10 cellular contexts compared by ENCODE assay signal in genomic region chr1:153357853-153358690, GRCh38. TPM values are rescaled to one million over a fixed set of nuclear protein-coding genes. Genes with fewer than 3 reads are reported as not detected.
A peak's percentile ranks its signal among the peaks of the same experiment; 100 is the strongest.
DNase-seq lines count a peak whose midpoint lies in the region; ATAC-seq, FAIRE-seq and TF ChIP-seq lines count a peak whose summit lies in the region.
"Had no signal": no experiment of that assay in that cellular context is flagged by ENCODE, and none has a peak within 500 bp of the region (broad histone marks: within the 10 kb centered on the region; RNA-seq: fewer than 3 reads in every experiment).

Gene S100A9, plus strand, starts transcription at chr1:153357854. Its CDS starts 430 bp downstream, at chr1:153358284.

- H3F3A ChIP-seq in PC-3 (ENCODE audit: low read length, unreplicated experiment) = peaks cover 4% of the 10 kb centered on the region

- WGBS in A549 (ENCODE audit: missing lambda C conversion rate) = 64% methylated on average over 11 of the region's 11 CpGs

- TSS peak; percentile 93 for BruUV-seq in PC-3 (replicated peaks; lab: Mats Ljungman, UMichigan)

- POLR2A ChIA-PET in A549 (lab: Yijun Ruan, JAX) (interaction anchor here (1.2 kb wide), 1 partner anchor 632 kb away, joined by 3 read pairs; the partner anchor contains the start of gene RPS27), PC-3 (lab: Charles Lee; ENCODE audit: unreplicated experiment) (interaction anchor here (0.5 kb wide), 1 partner anchor 247 kb away, joined by 3 read pairs; no protein-coding TSS in a partner anchor)

- no peaks in the 10 kb centered on the region for H3K9me3 ChIP-seq in A549
- no peaks in the 10 kb centered on the region for H3K9me3 ChIP-seq in PC-3 (ENCODE audit: low read length)
- peaks cover 5% of the 10 kb centered on the region for H3K9me3 ChIP-seq in neutrophil
- H3K9me3 ChIP-seq: BE2C had no signal

- H3K27me3 ChIP-seq in PC-3 (ENCODE audit: low read length) = no peaks in the 10 kb centered on the region
- no peaks in the 10 kb centered on the region for H3K27me3 ChIP-seq in foreskin keratinocyte
- H3K27me3 ChIP-seq in neutrophil = no peaks in the 10 kb centered on the region
- H3K27me3 ChIP-seq: BE2C had no signal

- peak within 1 kb of the TSS; percentile 49; the same call in 1 of the 2 replicates for H2AFZ ChIP-seq in PC-3 (ENCODE audit: low read length)

- DNase-seq in A549 (ENCODE audit: low read depth in 1 of 2, low spot score in 1 of 2) (no peak), PC-3 (no peak), foreskin keratinocyte (no peak), C1 segment of cervical spinal cord (lab: John Stamatoyannopoulos, UW) (no peak)
- no peak for DNase-seq in activated effector memory CD4-positive, alpha-beta T cell treated with anti-CD3 and anti-CD28 coated beads, Interleukin-2, amount 50 U/mL, for 16 hours
- DNase-seq: BE2C, NCI-H2227 treated with DMSO at 0.1 percent for 48 hours had no signal

- TF ChIP-seq EP300 in A549 (IDR thresholded peaks at IDR 0.05) = no peak

- no peaks in the 10 kb centered on the region for H3K9me2 ChIP-seq in PC-3 (replicated peaks; ENCODE audit: low read length)

- H3K27ac ChIP-seq in A549 (peak within 1 kb of the TSS in 1 of 2 experiments; percentile 29; a peak in 1 of 6 replicates), PC-3 (ENCODE audit: low read length) (peak within 1 kb of the TSS; percentile 93), foreskin keratinocyte (peak within 1 kb of the TSS; percentile 66), neutrophil (peak within 1 kb of the TSS; percentile 100)

- TF ChIP-seq CTCF in A549 (IDR thresholded peaks at IDR 0.05) (no peak), PC-3 (conservative IDR thresholded peaks at IDR 0.05; ENCODE audit: low read depth, low read length) (no peak), foreskin keratinocyte (conservative IDR thresholded peaks at IDR 0.05) (no peak), neutrophil (IDR thresholded peaks at IDR 0.05) (no peak)

- H4K20me1 ChIP-seq in PC-3 (ENCODE audit: low read length) = no peaks in the 10 kb centered on the region

- H3K36me3 ChIP-seq in PC-3 (ENCODE audit: low read depth, low read length) = no peaks in the 10 kb centered on the region
- peaks cover 41% of the 10 kb centered on the region for H3K36me3 ChIP-seq in neutrophil
- H3K36me3 ChIP-seq: BE2C had no signal

- no peaks in the 10 kb centered on the region for H3K79me2 ChIP-seq in PC-3 (ENCODE audit: low read length)

- H3K4me1 ChIP-seq in A549 (no peaks in the 10 kb centered on the region), PC-3 (ENCODE audit: insufficient read depth, low read length) (peaks cover 42% of the 10 kb centered on the region), foreskin keratinocyte (peaks cover 4% of the 10 kb centered on the region), neutrophil (ENCODE audit: control insufficient read depth in 1 of 2, insufficient read depth in 1 of 2, low read depth in 1 of 2, low read length in 1 of 2) (peaks cover 81 to 99% of the 10 kb centered on the region in 2 experiments)
- H3K4me1 ChIP-seq: BE2C had no signal

- no peak for TF ChIP-seq RAD21 in A549 (conservative IDR thresholded peaks at IDR 0.05 in 1 of 2, IDR thresholded peaks at IDR 0.05 in 1 of 2)

- TF ChIP-seq POLR2A in A549 (IDR thresholded peaks at IDR 0.05; ENCODE audit: low read length) (no peak), GM18505 (IDR thresholded peaks at IDR 0.05; ENCODE audit: borderline replicate concordance, extremely low read depth, insufficient read depth, insufficient read length) (no peak)

- H3K4me3 ChIP-seq in A549 (no peak within 1 kb of the TSS), PC-3 (ENCODE audit: low read length) (peak within 1 kb of the TSS; percentile 36), neutrophil (ENCODE audit: low read depth in 1 of 2, low read length in 1 of 2) (peak within 1 kb of the TSS; percentile 97)

- H3K9ac ChIP-seq in PC-3 (ENCODE audit: low read length) = peak within 1 kb of the TSS; percentile 69

- H3K4me2 ChIP-seq in A549 (no peak within 1 kb of the TSS), PC-3 (ENCODE audit: low read length) (peak within 1 kb of the TSS; percentile 75)

- CTCF ChIA-PET in A549 (lab: Yijun Ruan, JAX) (interaction anchor here (0.6 to 13.2 kb wide), 12 partner anchors 9 to 534 kb away, joined by 3 to 731 read pairs (median 4); partner anchors contain the start of genes PGLYRP4 and S100A13), PC-3 (lab: Charles Lee) (interaction anchor here (1.1 kb wide), 1 partner anchor 135 kb away, joined by 5 read pairs; no protein-coding TSS in a partner anchor)

- no peak for ATAC-seq in A549
- no peak for ATAC-seq in PC-3
- ATAC-seq in foreskin keratinocyte = no peak
- no peak for ATAC-seq in GM18505 (IDR thresholded peaks at IDR 0.05; ENCODE audit: unreplicated experiment)
- ATAC-seq in GM21360 (IDR thresholded peaks at IDR 0.05; ENCODE audit: unreplicated experiment) = no peak

- intact Hi-C loops in PC-3 (cut with micrococcal nuclease) = loop anchor here (10.0 kb wide), 2 partner anchors 317 to 387 kb away; partner anchors contain the start of genes ILF2 and NPR1

- no peak for FAIRE-seq in A549 (lab: Jason Lieb, UNC)

TF ChIP-seq in A549, 52 proteins besides CTCF, POLR2A, EP300 and RAD21:
- TF ChIP-seq EHF (CRISPR knock-in tag; IDR thresholded peaks at IDR 0.05) (no peak), CHD4 (IDR thresholded peaks at IDR 0.05; ENCODE audit: borderline replicate concordance) (no peak), ZFP36 (IDR thresholded peaks at IDR 0.05; ENCODE audit: borderline replicate concordance, partially characterized antibody) (peak; percentile 43), NFE2L2 (conservative IDR thresholded peaks at IDR 0.05; ENCODE audit: low read length) (peak; percentile 77), HMGXB4 (CRISPR knock-in tag; IDR thresholded peaks at IDR 0.05; ENCODE audit: borderline replicate concordance) (no peak)

RNA-seq across cellular contexts. Expression of gene S100A9, which starts in this region (rescaled TPM):
- polyA plus RNA-seq in A549 (2011; rRNA removed) (0.86 and 0.90 TPM in 2 replicates), A549 (2017; fragmentation: RNase III; extraction: RNeasy Plus Mini Kit Qiagen cat#74134 plus additional on column Dnase treatment) (1.7 to 4.6 TPM (median 3.1 TPM) in 3 replicates), foreskin keratinocyte (16.0 and 21.7 TPM in 2 replicates)
- 0.09 and 0.39 TPM in 2 replicates for polyA plus RNA-seq in A549 (2012; cell fraction: cytosol; rRNA removed)
- polyA plus RNA-seq in A549 (2012; cell fraction: nucleus; rRNA removed) = not detected in 2 replicates
- polyA minus RNA-seq in A549 (2011; rRNA and poly(A)+ RNA removed) = not detected in 2 replicates
- total RNA-seq in PC-3 (2014; rRNA removed) (482 and 559 TPM in 2 replicates), foreskin keratinocyte (12.1 and 19.1 TPM in 2 replicates)

Comparison
In these comparisons a context has a peak if more than half of its experiments do, and no peak if none do; other contexts are left out.
1. RNA of gene S100A9 (total RNA-seq): 482 to 559 TPM in PC-3; 12.1 to 19.1 TPM in foreskin keratinocyte; every median in the first group is over 10 times any median in the second.